In the genomic region with DNA sequence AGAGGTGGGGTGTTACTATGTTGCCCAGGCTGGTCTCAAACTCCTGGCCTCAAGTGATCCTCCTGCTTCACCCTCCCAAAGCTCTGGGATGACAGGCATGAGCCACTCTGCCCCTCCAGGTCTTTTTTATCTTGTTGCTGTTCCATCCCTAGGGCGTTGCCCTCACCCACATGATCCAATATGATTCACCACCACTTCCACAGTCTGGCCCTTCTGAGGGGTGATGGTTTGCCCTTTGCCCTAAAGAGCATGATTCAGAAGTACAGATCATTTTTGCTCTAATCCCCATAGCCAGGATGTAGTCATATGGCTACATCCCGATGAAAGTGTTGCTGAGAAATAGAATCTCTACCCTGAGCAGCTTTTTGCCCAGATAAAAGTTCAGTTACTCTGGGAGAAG, we compare ENCODE assay signal across 9 cellular contexts. TPM values are rescaled to one million over a fixed set of nuclear protein-coding genes. Genes with fewer than 3 reads are reported as not detected.
A peak's percentile ranks its signal among the peaks of the same experiment; 100 is the strongest.
DNase-seq lines count a peak whose midpoint lies in the region; ATAC-seq lines count a peak whose summit lies in the region.
"Had no signal": no experiment of that assay in that cellular context is flagged by ENCODE, and none has a peak within 500 bp of the region (broad histone marks: within the 10 kb centered on the region; RNA-seq: fewer than 3 reads in every experiment).

No MANE protein-coding gene starts in this region.

- no peaks in the 10 kb centered on the region for H3K27me3 Mint-ChIP-seq in activated CD8-positive, alpha-beta memory T cell treated with anti-CD3 and anti-CD28 coated beads, Interleukin-2, amount 10 ng/mL, durations not matched to agents 7 days and 5 days
- H3K27me3 Mint-ChIP-seq: CD4-positive, CD25-positive, alpha-beta regulatory T cell had no signal

- H3K36me3 ChIP-seq in SJCRH30: no peaks in the 10 kb centered on the region

- no peak overlapping the region for H3K4me3 ChIP-seq in SJCRH30

- peaks cover 4% of the 10 kb centered on the region for H3K36me3 Mint-ChIP-seq in activated CD8-positive, alpha-beta memory T cell treated with anti-CD3 and anti-CD28 coated beads, Interleukin-2, amount 10 ng/mL, durations not matched to agents 7 days and 5 days

- H3K27ac Mint-ChIP-seq in activated CD8-positive, alpha-beta memory T cell treated with anti-CD3 and anti-CD28 coated beads, Interleukin-2, amount 10 ng/mL, durations not matched to agents 7 days and 5 days: no peak overlapping the region
- H3K27ac Mint-ChIP-seq: CD4-positive, CD25-positive, alpha-beta regulatory T cell had no signal

- DNase-seq in activated CD8-positive, alpha-beta memory T cell treated with anti-CD3 and anti-CD28 coated beads, Interleukin-2, amount 10 ng/mL, durations not matched to agents 7 days and 5 days: no peak
- no peak for DNase-seq in activated CD8-positive, alpha-beta memory T cell treated with anti-CD3 and anti-CD28 coated beads, Interleukin-2, amount 50 U/mL, for 4 hours
- DNase-seq in SJCRH30: peak; percentile 73 to 78
- peak; percentile 93 for DNase-seq in fibroblast of the conjunctiva (ENCODE audit: low read depth)
- peak; percentile 97 for DNase-seq in stromal cell of bone marrow (ENCODE audit: low read depth)
- no peak for DNase-seq in NCI-H748 treated with DMSO at 0.1 percent for 48 hours (lab: John Stamatoyannopoulos, UW)
- DNase-seq: CD4-positive, CD25-positive, alpha-beta regulatory T cell had no signal

- H3K4me1 Mint-ChIP-seq in activated CD8-positive, alpha-beta memory T cell treated with anti-CD3 and anti-CD28 coated beads, Interleukin-2, amount 10 ng/mL, durations not matched to agents 7 days and 5 days: peaks cover 19% of the 10 kb centered on the region

- no peak overlapping the region for H3K4me3 Mint-ChIP-seq in activated CD8-positive, alpha-beta memory T cell treated with anti-CD3 and anti-CD28 coated beads, Interleukin-2, amount 10 ng/mL, durations not matched to agents 7 days and 5 days
- H3K4me3 Mint-ChIP-seq: CD4-positive, CD25-positive, alpha-beta regulatory T cell had no signal

- H3K9me3 Mint-ChIP-seq in activated CD8-positive, alpha-beta memory T cell treated with anti-CD3 and anti-CD28 coated beads, Interleukin-2, amount 10 ng/mL, durations not matched to agents 7 days and 5 days (ENCODE audit: low read depth): no peaks in the 10 kb centered on the region
- H3K9me3 Mint-ChIP-seq: CD4-positive, CD25-positive, alpha-beta regulatory T cell had no signal

- peak; percentile 65 for ATAC-seq in activated CD8-positive, alpha-beta memory T cell treated with anti-CD3 and anti-CD28 coated beads, Interleukin-2, amount 10 ng/mL, durations not matched to agents 7 days and 5 days
- ATAC-seq in GM18870 (IDR thresholded peaks at IDR 0.05; ENCODE audit: unreplicated experiment): no peak
- ATAC-seq in HG03139 (IDR thresholded peaks at IDR 0.05; ENCODE audit: unreplicated experiment): no peak

- H3K9me3 ChIP-seq in SJCRH30 (replicated peaks): no peaks in the 10 kb centered on the region

- CTCF ChIA-PET in activated CD8-positive, alpha-beta memory T cell treated with anti-CD3 and anti-CD28 coated beads, Interleukin-2, amount 10 ng/mL, durations not matched to agents 7 days and 5 days (lab: Charles Lee): no interaction called here

- H3K27me3 ChIP-seq in SJCRH30: no peaks in the 10 kb centered on the region

- H3K4me1 ChIP-seq in SJCRH30: peaks cover 23% of the 10 kb centered on the region

- H3K27ac ChIP-seq in SJCRH30: peak overlapping the region; percentile 50

RNA-seq across cellular contexts. Expression of gene STX4, which starts 18.8 kb away (rescaled TPM):
- total RNA-seq in activated CD8-positive, alpha-beta memory T cell treated with anti-CD3 and anti-CD28 coated beads, Interleukin-2, amount 10 ng/mL, durations not matched to agents 7 days and 5 days: 10 to 100 TPM; 60.0 to 75.6 TPM
- total RNA-seq in SJCRH30 (2014; rRNA removed; shearing (Covaris generic)): 22.6 and 23.9 TPM in 2 replicates

RNA-seq across cellular contexts. Expression of gene ZNF668, which starts 21.9 kb away (rescaled TPM):
- 10 to 100 TPM; 18.0 to 20.5 TPM for total RNA-seq in activated CD8-positive, alpha-beta memory T cell treated with anti-CD3 and anti-CD28 coated beads, Interleukin-2, amount 10 ng/mL, durations not matched to agents 7 days and 5 days
- 21.5 and 21.8 TPM in 2 replicates for total RNA-seq in SJCRH30 (2014; rRNA removed; shearing (Covaris generic))

RNA-seq across cellular contexts. Expression of gene ZNF646, which starts 22.1 kb away (rescaled TPM):
- total RNA-seq in activated CD8-positive, alpha-beta memory T cell treated with anti-CD3 and anti-CD28 coated beads, Interleukin-2, amount 10 ng/mL, durations not matched to agents 7 days and 5 days: 10 to 100 TPM; 31.8 to 37.7 TPM
- 20.3 and 26.4 TPM in 2 replicates for total RNA-seq in SJCRH30 (2014; rRNA removed; shearing (Covaris generic))

RNA-seq across cellular contexts. Expression of gene PRSS53, which starts 36.6 kb away (rescaled TPM):
- total RNA-seq in activated CD8-positive, alpha-beta memory T cell treated with anti-CD3 and anti-CD28 coated beads, Interleukin-2, amount 10 ng/mL, durations not matched to agents 7 days and 5 days: 1 to 10 TPM; 5.3 to 6.6 TPM
- total RNA-seq in SJCRH30 (2014; rRNA removed; shearing (Covaris generic)): 2.8 and 4.3 TPM in 2 replicates

RNA-seq across cellular contexts. Expression of gene STX1B, which starts 41.7 kb away (rescaled TPM):
- total RNA-seq in activated CD8-positive, alpha-beta memory T cell treated with anti-CD3 and anti-CD28 coated beads, Interleukin-2, amount 10 ng/mL, durations not matched to agents 7 days and 5 days: 1 to 10 TPM; 3.5 to 3.6 TPM
- total RNA-seq in SJCRH30 (2014; rRNA removed; shearing (Covaris generic)): 0.94 and 1.4 TPM in 2 replicates

Comparison
In these comparisons a context has a peak if more than half of its experiments do, and no peak if none do; other contexts are left out.
1. DNase-seq: peak in SJCRH30 (2 of 2), fibroblast of the conjunctiva (single experiment) and stromal cell of bone marrow (single experiment); none in activated CD8-positive, alpha-beta memory T cell treated with anti-CD3 and anti-CD28 coated beads, Interleukin-2, amount 10 ng/mL, durations not matched to agents 7 days and 5 days (single experiment), activated CD8-positive, alpha-beta memory T cell treated with anti-CD3 and anti-CD28 coated beads, Interleukin-2, amount 50 U/mL, for 4 hours (single experiment) and NCI-H748 treated with DMSO at 0.1 percent for 48 hours (single experiment).